18 cellular contexts compared by ENCODE assay signal in genomic region chr7:111439977-111440376, GRCh38.
DNase-seq lines count a peak whose midpoint lies in the region; ATAC-seq and TF ChIP-seq lines count a peak whose summit lies in the region.
"Had no signal": no experiment of that assay in that cellular context is flagged by ENCODE, and none has a peak within 500 bp of the region (broad histone marks: within the 10 kb centered on the region; RNA-seq: fewer than 3 reads in every experiment).

No MANE protein-coding gene starts in this region.

- no peak overlapping the region for H3K4me3 ChIP-seq in IMR-90 (ENCODE audit: insufficient read depth, low read depth, low read length)
- no peak overlapping the region for H3K4me3 ChIP-seq in choroid plexus epithelial cell (ENCODE audit: low read depth, low read length)
- H3K4me3 ChIP-seq: BLaER1 treated with 17β-estradiol and CSF1 and Interleukin-3, amounts not matched to agents 10 nM and 100 nM; SJSA1 had no signal

- TF ChIP-seq CTCF in IMR-90 (conservative IDR thresholded peaks at IDR 0.05; ENCODE audit: low read depth, low read length) (no peak), choroid plexus epithelial cell (conservative IDR thresholded peaks at IDR 0.05; ENCODE audit: low read depth, low read length) (no peak), nephron progenitor cell (IDR thresholded peaks at IDR 0.05) (no peak)

- BruUV-seq in IMR-90 (replicated peaks; lab: Mats Ljungman, UMichigan) = no TSS peak

- no peaks in the 10 kb centered on the region for H3K36me3 ChIP-seq in IMR-90 (ENCODE audit: control insufficient read depth, insufficient read depth, low read length)
- H3K36me3 ChIP-seq: BLaER1 treated with 17β-estradiol and CSF1 and Interleukin-3, amounts not matched to agents 10 nM and 100 nM; SJSA1 had no signal

- CTCF ChIA-PET in IMR-90 (lab: Yijun Ruan, JAX) = no interaction called here

- H3K23ac ChIP-seq in IMR-90 (ENCODE audit: low read depth, low read length) = no peak overlapping the region

- TF ChIP-seq RAD21 in IMR-90 (IDR thresholded peaks at IDR 0.05; ENCODE audit: low read length) = no peak

- H3K27ac Mint-ChIP-seq in nephron progenitor cell = peak overlapping the region; percentile 21

- POLR2A ChIA-PET in IMR-90 (lab: Charles Lee; ENCODE audit: unreplicated experiment) = no interaction called here

- H3K9ac ChIP-seq in IMR-90 (ENCODE audit: low read depth, low read length) = no peak overlapping the region
- H3K9ac ChIP-seq: BLaER1 treated with 17β-estradiol and CSF1 and Interleukin-3, amounts not matched to agents 10 nM and 100 nM had no signal

- H2AFZ ChIP-seq in IMR-90 (replicated peaks; ENCODE audit: low read length, poor library complexity) = no peak overlapping the region

- no peak overlapping the region for H3K56ac ChIP-seq in IMR-90 (ENCODE audit: extremely low read depth, insufficient read depth, low read length)

- no peak overlapping the region for H3K4me2 ChIP-seq in IMR-90 (ENCODE audit: low read depth, low read length)
- H3K4me2 ChIP-seq: BLaER1 treated with 17β-estradiol and CSF1 and Interleukin-3, amounts not matched to agents 10 nM and 100 nM had no signal

- no CpG with 5 or more reads among the region's 3 CpGs for WGBS in IMR-90 (ENCODE audit: extremely low coverage in 2 of 2, insufficient read length in 1 of 2), 2 experiments

- H3K9me1 ChIP-seq in IMR-90 (ENCODE audit: insufficient read depth, low read length) = peaks cover 5% of the 10 kb centered on the region; the same call in 1 of the 2 replicates

- no peak overlapping the region for H2BK15ac ChIP-seq in IMR-90 (ENCODE audit: low read depth, low read length)

- H3K4ac ChIP-seq in IMR-90 (ENCODE audit: low read depth, low read length) = no peak overlapping the region

- H2AK5ac ChIP-seq in IMR-90 (ENCODE audit: low read depth, low read length) = no peak overlapping the region

- H2AK9ac ChIP-seq in IMR-90 (replicated peaks; ENCODE audit: low read depth, low read length, poor library complexity) = no peak overlapping the region

- ATAC-seq in IMR-90 (ENCODE audit: low read depth) = no peak
- ATAC-seq in SK-N-SH treated with all-trans-retinoic acid at 6 μM for 48 hours = no peak
- ATAC-seq: PC-3 had no signal

- peaks cover 28% of the 10 kb centered on the region for H3K36me3 Mint-ChIP-seq in nephron progenitor cell (ENCODE audit: low read depth)

- peaks cover 35% of the 10 kb centered on the region for H3K9me3 Mint-ChIP-seq in nephron progenitor cell

- no peak overlapping the region for H3K27ac ChIP-seq in IMR-90 (ENCODE audit: insufficient read depth, low read length)
- H3K27ac ChIP-seq: BLaER1 treated with 17β-estradiol and CSF1 and Interleukin-3, amounts not matched to agents 10 nM and 100 nM had no signal

- H3K4me1 ChIP-seq in IMR-90 (ENCODE audit: control insufficient read depth, insufficient read depth, low read length) = peaks cover 9% of the 10 kb centered on the region
- H3K4me1 ChIP-seq: BLaER1 treated with 17β-estradiol and CSF1 and Interleukin-3, amounts not matched to agents 10 nM and 100 nM had no signal

- H2BK5ac ChIP-seq in IMR-90 (ENCODE audit: low read depth, low read length, poor library complexity, severe bottlenecking) = no peak overlapping the region

- TF ChIP-seq POLR2A in IMR-90 (IDR thresholded peaks at IDR 0.05; ENCODE audit: low read depth, low read length) = no peak

- H2BK20ac ChIP-seq in IMR-90 (ENCODE audit: low read depth, low read length) = no peak overlapping the region

- no peaks in the 10 kb centered on the region for H3K79me1 ChIP-seq in IMR-90 (ENCODE audit: low read depth in 1 of 2, low read length in 2 of 2)

- no peak overlapping the region for H3K18ac ChIP-seq in IMR-90 (ENCODE audit: low read depth, low read length)

- H4K5ac ChIP-seq in IMR-90 (ENCODE audit: low read depth, low read length) = no peak overlapping the region

- H3K4me1 Mint-ChIP-seq in nephron progenitor cell = peaks cover 23% of the 10 kb centered on the region

- no peaks in the 10 kb centered on the region for H4K20me1 ChIP-seq in IMR-90 (ENCODE audit: insufficient read depth, low read length)
- H4K20me1 ChIP-seq: BLaER1 treated with 17β-estradiol and CSF1 and Interleukin-3, amounts not matched to agents 10 nM and 100 nM had no signal

- dilution Hi-C loops in IMR-90 (cut with HindIII; ENCODE audit: low sequenced_read_pairs, unreplicated experiment) = no loop called here

- peaks cover 2% of the 10 kb centered on the region; the same call in 1 of the 2 replicates for H3K9me3 ChIP-seq in IMR-90 (ENCODE audit: control insufficient read depth, insufficient read depth, low read length)
- H3K9me3 ChIP-seq: SJSA1 had no signal

- no peak overlapping the region for H3K4me3 Mint-ChIP-seq in nephron progenitor cell

- intact Hi-C loops in IMR-90 (cut with micrococcal nuclease) = no loop called here

- in situ Hi-C loops in IMR-90 (cut with MboI; ENCODE audit: low sequenced_read_pairs) = no loop called here

- DNase-seq in AG08395 (ENCODE audit: low spot score) = peak; percentile 4
- peak; percentile 13 for DNase-seq in IMR-90
- DNase-seq in choroid plexus epithelial cell (ENCODE audit: low read depth) = peak; percentile 3
- no peak for DNase-seq in nephron progenitor cell
- no peak for DNase-seq in HPDE6-E6E7 (ENCODE audit: extremely low spot score)
- no peak for DNase-seq in DMS53 treated with DMSO at 0.1 percent for 48 hours (lab: John Stamatoyannopoulos, UW; ENCODE audit: unreplicated experiment)
- no peak for DNase-seq in dermis blood vessel endothelial cell
- DNase-seq: 8988T, DND-41, MV-4-11, NCI-H1417, NCI-H1930, NCI-H2171 treated with DMSO at 0.1 percent for 48 hours, NCI-H748 treated with DMSO at 0.1 percent for 48 hours, PC-3 had no signal

- no peak overlapping the region for H2BK120ac ChIP-seq in IMR-90 (ENCODE audit: low read depth, low read length)

- no peak overlapping the region for H3K14ac ChIP-seq in IMR-90 (replicated peaks; ENCODE audit: low read depth, low read length)

- no peak overlapping the region for H4K91ac ChIP-seq in IMR-90 (ENCODE audit: insufficient read depth, low read depth, low read length)

- H4K8ac ChIP-seq in IMR-90 (ENCODE audit: low read depth in 2 of 2, low read length in 2 of 2) = no peak overlapping the region; a peak in 1 of 4 replicates

- H3K27me3 ChIP-seq in IMR-90 (ENCODE audit: control insufficient read depth, insufficient read depth, low read length) = no peaks in the 10 kb centered on the region
- H3K27me3 ChIP-seq: BLaER1 treated with 17β-estradiol and CSF1 and Interleukin-3, amounts not matched to agents 10 nM and 100 nM; SJSA1 had no signal

- no peaks in the 10 kb centered on the region for H3K27me3 Mint-ChIP-seq in nephron progenitor cell (ENCODE audit: low read depth, poor library complexity)

TF ChIP-seq in IMR-90, 13 proteins besides CTCF, POLR2A, EP300 and RAD21 (continues in another document):
- no peak for TF ChIP-seq RCOR1 (IDR thresholded peaks at IDR 0.05; ENCODE audit: insufficient replicate concordance, low read length)
- no peak for TF ChIP-seq MXI1 (IDR thresholded peaks at IDR 0.05; ENCODE audit: borderline replicate concordance, low read depth, low read length)
- no peak for TF ChIP-seq FOS (IDR thresholded peaks at IDR 0.05; ENCODE audit: low read depth, low read length)
- TF ChIP-seq USF2 (IDR thresholded peaks at IDR 0.05; ENCODE audit: low read depth, low read length) = no peak
- no peak for TF ChIP-seq ELK1 (IDR thresholded peaks at IDR 0.05; ENCODE audit: borderline replicate concordance, low read depth, low read length)
- TF ChIP-seq CHD1 (IDR thresholded peaks at IDR 0.05; ENCODE audit: low read depth, low read length) = no peak

TF ChIP-seq in SK-N-SH treated with all-trans-retinoic acid at 6 μM for 48 hours, 23 proteins besides CTCF, POLR2A, EP300 and RAD21:
- TF ChIP-seq CSRNP3 (CRISPR knock-in tag; IDR thresholded peaks at IDR 0.05) (no peak), TSHZ2 (CRISPR knock-in tag; IDR thresholded peaks at IDR 0.05) (no peak)

Comparison
In these comparisons a context has a peak if more than half of its experiments do, and no peak if none do; other contexts are left out.
1. DNase-seq: peak in AG08395 (single experiment), IMR-90 (single experiment) and choroid plexus epithelial cell (single experiment); none in nephron progenitor cell (single experiment), HPDE6-E6E7 (single experiment), DMS53 treated with DMSO at 0.1 percent for 48 hours (single experiment) and dermis blood vessel endothelial cell (single experiment).